13 cellular contexts compared by ENCODE assay signal in genomic region chr5:35804201-35804653, GRCh38. TPM values are rescaled to one million over a fixed set of nuclear protein-coding genes. Genes with fewer than 3 reads are reported as not detected.
A peak's percentile ranks its signal among the peaks of the same experiment; 100 is the strongest.
DNase-seq lines count a peak whose midpoint lies in the region; ATAC-seq and TF ChIP-seq lines count a peak whose summit lies in the region.
"Had no signal": no experiment of that assay in that cellular context is flagged by ENCODE, and none has a peak within 500 bp of the region (broad histone marks: within the 10 kb centered on the region; RNA-seq: fewer than 3 reads in every experiment).

No MANE protein-coding gene starts in this region.

- no peaks in the 10 kb centered on the region for H3K36me3 ChIP-seq in brain microvascular endothelial cell (replicated peaks)
- no peaks in the 10 kb centered on the region for H3K36me3 ChIP-seq in mesendoderm (ENCODE audit: control insufficient read depth, insufficient read depth, low read length)
- H3K36me3 ChIP-seq: cardiac muscle cell had no signal

- H3K9me3 Mint-ChIP-seq in activated CD4-positive, alpha-beta T cell treated with anti-CD3 and anti-CD28 coated beads, Interleukin-2, amount 10 ng/mL, durations not matched to agents 7 days and 5 days = no peaks in the 10 kb centered on the region
- H3K9me3 Mint-ChIP-seq in activated naive CD8-positive, alpha-beta T cell treated with anti-CD3 and anti-CD28 coated beads for 36 hours = no peaks in the 10 kb centered on the region
- no peaks in the 10 kb centered on the region for H3K9me3 Mint-ChIP-seq in stimulated activated effector memory CD8-positive, alpha-beta T cell treated with anti-CD3 and anti-CD28 coated beads, Interleukin-12 subunit alpha, Interleukin-12 subunit beta, amount 100 ng/mL, for 72 hours
- H3K9me3 Mint-ChIP-seq: WTC11 had no signal

- H3K27ac ChIP-seq in brain microvascular endothelial cell (no peak overlapping the region), mesendoderm (ENCODE audit: low read depth, low read length) (no peak overlapping the region)
- H3K27ac ChIP-seq: cardiac muscle cell had no signal

- peaks cover 20% of the 10 kb centered on the region for H3K36me3 Mint-ChIP-seq in activated CD4-positive, alpha-beta T cell treated with anti-CD3 and anti-CD28 coated beads, Interleukin-2, amount 10 ng/mL, durations not matched to agents 7 days and 5 days (ENCODE audit: low read depth)
- peaks cover 23% of the 10 kb centered on the region for H3K36me3 Mint-ChIP-seq in activated naive CD8-positive, alpha-beta T cell treated with anti-CD3 and anti-CD28 coated beads for 36 hours
- H3K36me3 Mint-ChIP-seq in stimulated activated effector memory CD8-positive, alpha-beta T cell treated with anti-CD3 and anti-CD28 coated beads, Interleukin-12 subunit alpha, Interleukin-12 subunit beta, amount 100 ng/mL, for 72 hours = peaks cover 6% of the 10 kb centered on the region
- H3K36me3 Mint-ChIP-seq: WTC11 had no signal

- CTCF ChIA-PET in activated CD4-positive, alpha-beta T cell treated with anti-CD3 and anti-CD28 coated beads, Interleukin-2, amount 10 ng/mL, durations not matched to agents 7 days and 5 days (lab: Charles Lee) = interaction anchor here (0.9 to 2.6 kb wide), 10 partner anchors 9 to 27 kb away, joined by 3 to 11 read pairs (median 4); no protein-coding TSS in a partner anchor

- H3K4me3 Mint-ChIP-seq in activated CD4-positive, alpha-beta T cell treated with anti-CD3 and anti-CD28 coated beads, Interleukin-2, amount 10 ng/mL, durations not matched to agents 7 days and 5 days = no peak overlapping the region
- no peak overlapping the region for H3K4me3 Mint-ChIP-seq in activated naive CD8-positive, alpha-beta T cell treated with anti-CD3 and anti-CD28 coated beads for 36 hours
- H3K4me3 Mint-ChIP-seq in stimulated activated effector memory CD8-positive, alpha-beta T cell treated with anti-CD3 and anti-CD28 coated beads, Interleukin-12 subunit alpha, Interleukin-12 subunit beta, amount 100 ng/mL, for 72 hours = no peak overlapping the region
- H3K4me3 Mint-ChIP-seq: WTC11 had no signal

- H3K4me2 ChIP-seq in mesendoderm (ENCODE audit: low read length) = no peak overlapping the region

- POLR2A ChIA-PET in activated CD4-positive, alpha-beta T cell treated with anti-CD3 and anti-CD28 coated beads, Interleukin-2, amount 10 ng/mL, durations not matched to agents 7 days and 5 days (lab: Charles Lee) = no interaction called here

- H2BK120ac ChIP-seq in mesendoderm (ENCODE audit: low read depth, low read length) = no peak overlapping the region

- TF ChIP-seq CTCF in brain microvascular endothelial cell (IDR thresholded peaks at IDR 0.05; ENCODE audit: low read depth, low read length, missing control alignments) = no peak

- no peak overlapping the region for H3K4ac ChIP-seq in mesendoderm (ENCODE audit: low read depth, low read length)

- peaks cover 2% of the 10 kb centered on the region for H3K4me1 ChIP-seq in mesendoderm (ENCODE audit: control insufficient read depth, low read depth, low read length)

- in situ Hi-C loops in brain microvascular endothelial cell (cut with HindIII; ENCODE audit: low pct_ligation_motif_present, low sequenced_read_pairs) = no loop called here

- peak; percentile 39 for ATAC-seq in stimulated activated effector memory CD8-positive, alpha-beta T cell treated with anti-CD3 and anti-CD28 coated beads, Interleukin-12 subunit alpha, Interleukin-12 subunit beta, amount 100 ng/mL, for 72 hours
- no peak for ATAC-seq in HG03045 (IDR thresholded peaks at IDR 0.05; ENCODE audit: unreplicated experiment)
- ATAC-seq: WTC11 had no signal

- no peak overlapping the region for H4K5ac ChIP-seq in mesendoderm (ENCODE audit: low read length)

- H2BK15ac ChIP-seq in mesendoderm (replicated peaks; ENCODE audit: low read depth) = no peak overlapping the region

- H3K27ac Mint-ChIP-seq in activated CD4-positive, alpha-beta T cell treated with anti-CD3 and anti-CD28 coated beads, Interleukin-2, amount 10 ng/mL, durations not matched to agents 7 days and 5 days = peak overlapping the region; percentile 70
- peak overlapping the region; percentile 28 for H3K27ac Mint-ChIP-seq in activated naive CD8-positive, alpha-beta T cell treated with anti-CD3 and anti-CD28 coated beads for 36 hours
- peak overlapping the region; percentile 40 for H3K27ac Mint-ChIP-seq in stimulated activated effector memory CD8-positive, alpha-beta T cell treated with anti-CD3 and anti-CD28 coated beads, Interleukin-12 subunit alpha, Interleukin-12 subunit beta, amount 100 ng/mL, for 72 hours
- H3K27ac Mint-ChIP-seq: WTC11 had no signal

- H3K9ac ChIP-seq in mesendoderm (ENCODE audit: low read length) = no peak overlapping the region

- H3K4me3 ChIP-seq in brain microvascular endothelial cell (ENCODE audit: low read depth, low read length) = no peak overlapping the region
- H3K4me3 ChIP-seq in mesendoderm (ENCODE audit: low read length) = no peak overlapping the region
- H3K4me3 ChIP-seq: cardiac muscle cell had no signal

- no peaks in the 10 kb centered on the region for H3K27me3 ChIP-seq in brain microvascular endothelial cell (replicated peaks)
- no peaks in the 10 kb centered on the region for H3K27me3 ChIP-seq in mesendoderm (ENCODE audit: insufficient read depth, low read length, poor library complexity)
- H3K27me3 ChIP-seq: cardiac muscle cell had no signal

- H2BK5ac ChIP-seq in mesendoderm (ENCODE audit: low read length) = no peak overlapping the region

- peaks cover 74% of the 10 kb centered on the region for H3K4me1 Mint-ChIP-seq in activated CD4-positive, alpha-beta T cell treated with anti-CD3 and anti-CD28 coated beads, Interleukin-2, amount 10 ng/mL, durations not matched to agents 7 days and 5 days
- H3K4me1 Mint-ChIP-seq in activated naive CD8-positive, alpha-beta T cell treated with anti-CD3 and anti-CD28 coated beads for 36 hours = peaks cover 63% of the 10 kb centered on the region
- peaks cover 52% of the 10 kb centered on the region for H3K4me1 Mint-ChIP-seq in stimulated activated effector memory CD8-positive, alpha-beta T cell treated with anti-CD3 and anti-CD28 coated beads, Interleukin-12 subunit alpha, Interleukin-12 subunit beta, amount 100 ng/mL, for 72 hours

- no peak overlapping the region for H3K56ac ChIP-seq in mesendoderm (ENCODE audit: low read length)

- no peak overlapping the region for H4K8ac ChIP-seq in mesendoderm (ENCODE audit: low read depth, low read length)

- WGBS in mesendoderm (ENCODE audit: extremely low coverage, insufficient coverage, low lambda C conversion rate) = no CpG with 5 or more reads among the region's 1 CpG

- no peaks in the 10 kb centered on the region for H3K79me2 ChIP-seq in mesendoderm (ENCODE audit: control insufficient read depth, insufficient read depth, low read length)

- DNase-seq in activated CD4-positive, alpha-beta T cell treated with anti-CD3 and anti-CD28 coated beads, Interleukin-2, amount 10 ng/mL, durations not matched to agents 7 days and 5 days = no peak
- no peak for DNase-seq in activated CD4-positive, alpha-beta T cell treated with anti-CD3 and anti-CD28 coated beads for 4 hours
- peak; percentile 39 for DNase-seq in NCI-H1092 (lab: John Stamatoyannopoulos, UW)
- no peak for DNase-seq in activated naive CD8-positive, alpha-beta T cell treated with anti-CD3 and anti-CD28 coated beads for 36 hours
- peak in 1 of 2 donors; percentile 46 for DNase-seq in stimulated activated effector memory CD8-positive, alpha-beta T cell treated with anti-CD3 and anti-CD28 coated beads, Interleukin-12 subunit alpha, Interleukin-12 subunit beta, amount 100 ng/mL, for 72 hours (ENCODE audit: low spot score in 2 of 2)
- no peak for DNase-seq in brain microvascular endothelial cell
- no peak for DNase-seq in mesendoderm
- DNase-seq: activated effector memory CD4-positive, alpha-beta T cell treated with Interleukin-2 at 50 U/mL for 16 hours; glutamatergic neuron; NCI-H1436 treated with DMSO at 0.1 percent for 48 hours had no signal

- H2AK5ac ChIP-seq in mesendoderm (ENCODE audit: low read length) = no peak overlapping the region

- no peaks in the 10 kb centered on the region for H3K27me3 Mint-ChIP-seq in activated CD4-positive, alpha-beta T cell treated with anti-CD3 and anti-CD28 coated beads, Interleukin-2, amount 10 ng/mL, durations not matched to agents 7 days and 5 days
- no peaks in the 10 kb centered on the region for H3K27me3 Mint-ChIP-seq in activated naive CD8-positive, alpha-beta T cell treated with anti-CD3 and anti-CD28 coated beads for 36 hours

- no peak overlapping the region for H3K23ac ChIP-seq in mesendoderm (ENCODE audit: low read length)

- H3K79me1 ChIP-seq in mesendoderm (ENCODE audit: low read length) = no peaks in the 10 kb centered on the region

- H3K18ac ChIP-seq in mesendoderm (ENCODE audit: low read length) = no peak overlapping the region

RNA-seq across cellular contexts. Expression of gene IL7R, which starts 52.5 kb away (rescaled TPM):
- 100 to 1,000 TPM; 451 to 533 TPM for total RNA-seq in activated CD4-positive, alpha-beta T cell treated with anti-CD3 and anti-CD28 coated beads, Interleukin-2, amount 10 ng/mL, durations not matched to agents 7 days and 5 days
- 100 to 1,000 TPM; 112 to 117 TPM for total RNA-seq in activated naive CD8-positive, alpha-beta T cell treated with anti-CD3 and anti-CD28 coated beads for 36 hours
- under 0.01 TPM for polyA plus RNA-seq in mesendoderm (2013, experiment 1 of 2)
- polyA plus RNA-seq in mesendoderm (2013, experiment 2 of 2) = 0.04 TPM
- total RNA-seq: cardiac muscle cell had no signal
- polyA plus RNA-seq: cardiac muscle cell had no signal
